14 cellular contexts compared by ENCODE assay signal in genomic region chr2:54871457-54872103, GRCh38.
DNase-seq lines count a peak whose midpoint lies in the region; ATAC-seq, FAIRE-seq and TF ChIP-seq lines count a peak whose summit lies in the region.
"Had no signal": no experiment of that assay in that cellular context is flagged by ENCODE, and none has a peak within 500 bp of the region (broad histone marks: within the 10 kb centered on the region; RNA-seq: fewer than 3 reads in every experiment).

No MANE protein-coding gene starts in this region.

- H3K36me3 ChIP-seq in bronchial epithelial cell (ENCODE audit: control insufficient read depth, insufficient read depth, low read length), result no peaks in the 10 kb centered on the region
- H3K36me3 ChIP-seq: cardiac muscle cell, esophagus squamous epithelium, suprapubic skin had no signal

- H3K27ac Mint-ChIP-seq in activated CD4-positive, alpha-beta T cell treated with anti-CD3 and anti-CD28 coated beads, Interleukin-2, amount 10 ng/mL, durations not matched to agents 24 days and 14 days, result no peak overlapping the region
- H3K27ac Mint-ChIP-seq: T-helper 1 cell treated with Interleukin-12 subunit alpha and Interleukin-12 subunit beta and Interleukin-4 antibody, amounts not matched to agents 30 μg/mL and 1 μg/mL, for 36 hours had no signal

- no peak for TF ChIP-seq CTCF in bronchial epithelial cell (IDR thresholded peaks at IDR 0.05; ENCODE audit: insufficient read depth, low read length, severe bottlenecking)

- no peak for ATAC-seq in activated CD4-positive, CD25-positive, alpha-beta regulatory T cell treated with anti-CD3 and anti-CD28 coated beads, Interleukin-2, amount 50 U/mL, for 24 hours
- ATAC-seq in HG03521 (IDR thresholded peaks at IDR 0.05; ENCODE audit: unreplicated experiment), result no peak
- ATAC-seq: HCT116 had no signal

- no peak overlapping the region for H3K4me3 Mint-ChIP-seq in activated CD4-positive, alpha-beta T cell treated with anti-CD3 and anti-CD28 coated beads, Interleukin-2, amount 10 ng/mL, durations not matched to agents 24 days and 14 days
- H3K4me3 Mint-ChIP-seq: T-helper 1 cell treated with Interleukin-12 subunit alpha and Interleukin-12 subunit beta and Interleukin-4 antibody, amounts not matched to agents 30 μg/mL and 1 μg/mL, for 36 hours had no signal

- no peak for FAIRE-seq in bronchial epithelial cell (lab: Jason Lieb, UNC)

- H3K36me3 Mint-ChIP-seq in activated CD4-positive, alpha-beta T cell treated with anti-CD3 and anti-CD28 coated beads, Interleukin-2, amount 10 ng/mL, durations not matched to agents 24 days and 14 days (ENCODE audit: low read depth), result no peaks in the 10 kb centered on the region

- DNase-seq in NCI-H2196 (lab: John Stamatoyannopoulos, UW; ENCODE audit: unreplicated experiment), result peak; percentile 2
- no peak for DNase-seq in NCI-H2196 treated with DMSO at 0.1 percent for 48 hours (lab: John Stamatoyannopoulos, UW; ENCODE audit: unreplicated experiment)
- DNase-seq in NCI-H510A (lab: John Stamatoyannopoulos, UW), result peak; percentile 63
- peak; percentile 26 for DNase-seq in bronchial epithelial cell (ENCODE audit: low read depth)
- no peak for DNase-seq in effector CD8-positive, alpha-beta T cell (lab: John Stamatoyannopoulos, UW)
- DNase-seq in activated CD4-positive, alpha-beta T cell treated with anti-CD3 and anti-CD28 coated beads, Interleukin-2, amount 10 ng/mL, durations not matched to agents 24 days and 14 days, result no peak
- DNase-seq: esophagus squamous epithelium, NCI-H526 had no signal

- peaks cover 8% of the 10 kb centered on the region for H3K4me1 Mint-ChIP-seq in activated CD4-positive, alpha-beta T cell treated with anti-CD3 and anti-CD28 coated beads, Interleukin-2, amount 10 ng/mL, durations not matched to agents 24 days and 14 days

- H3K4me3 ChIP-seq in bronchial epithelial cell (ENCODE audit: low read depth, low read length), result no peak overlapping the region
- H3K4me3 ChIP-seq: cardiac muscle cell, esophagus squamous epithelium, suprapubic skin had no signal

- H3K27me3 Mint-ChIP-seq in activated CD4-positive, alpha-beta T cell treated with anti-CD3 and anti-CD28 coated beads, Interleukin-2, amount 10 ng/mL, durations not matched to agents 24 days and 14 days, result peaks cover 1% of the 10 kb centered on the region

- H3K27me3 ChIP-seq in bronchial epithelial cell (ENCODE audit: control insufficient read depth, insufficient read depth, low read length), result no peaks in the 10 kb centered on the region
- H3K27me3 ChIP-seq: cardiac muscle cell, esophagus squamous epithelium, suprapubic skin had no signal

- no peaks in the 10 kb centered on the region for H3K9me3 Mint-ChIP-seq in activated CD4-positive, alpha-beta T cell treated with anti-CD3 and anti-CD28 coated beads, Interleukin-2, amount 10 ng/mL, durations not matched to agents 24 days and 14 days
- H3K9me3 Mint-ChIP-seq: T-helper 1 cell treated with Interleukin-12 subunit alpha and Interleukin-12 subunit beta and Interleukin-4 antibody, amounts not matched to agents 30 μg/mL and 1 μg/mL, for 36 hours had no signal

- intact Hi-C loops in activated CD4-positive, alpha-beta T cell treated with anti-CD3 and anti-CD28 coated beads, Interleukin-2, amount 10 ng/mL, durations not matched to agents 24 days and 14 days (cut with micrococcal nuclease), result no loop called here

Comparison
In these comparisons a context has a peak if more than half of its experiments do, and no peak if none do; other contexts are left out.
1. DNase-seq: peak in NCI-H2196 (single experiment), NCI-H510A (single experiment) and bronchial epithelial cell (single experiment); none in NCI-H2196 treated with DMSO at 0.1 percent for 48 hours (single experiment), effector CD8-positive, alpha-beta T cell (single experiment) and activated CD4-positive, alpha-beta T cell treated with anti-CD3 and anti-CD28 coated beads, Interleukin-2, amount 10 ng/mL, durations not matched to agents 24 days and 14 days (single experiment).